ENCODE assay signal across 8 cellular contexts in genomic region chr15:22838292-22839042, GRCh38. TPM values are rescaled to one million over a fixed set of nuclear protein-coding genes. Genes with fewer than 3 reads are reported as not detected.
DNase-seq lines count a peak whose midpoint lies in the region; ATAC-seq and TF ChIP-seq lines count a peak whose summit lies in the region.

Gene NIPA2, plus strand, starts transcription at chr15:22838666. Its CDS starts 13,066 bp downstream, at chr15:22851732.

- 2% methylated on average over 9 of the region's 83 CpGs for whole genome bisulfite sequencing in SK-N-SH (ENCODE audit: low lambda C conversion rate)
- WGBS in suprapubic skin: 0% methylated on average over 3 of the region's 83 CpGs

- POLR2A ChIA-PET in SK-N-SH (lab: Yijun Ruan, JAX): no interaction called here

- H3K9me3 ChIP-seq in SK-N-SH (no peaks in the 10 kb centered on the region), suprapubic skin (no peaks in the 10 kb centered on the region)

- peaks cover 0 to 9% of the 10 kb centered on the region in 2 experiments for H3K36me3 ChIP-seq in SK-N-SH (replicated peaks in 1 of 2; ENCODE audit: control insufficient read depth in 1 of 2, insufficient read depth in 2 of 2, low read length in 1 of 2)
- H3K36me3 ChIP-seq in suprapubic skin: peaks cover 4% of the 10 kb centered on the region

- H3K4me3 ChIP-seq in SK-N-SH (ENCODE audit: low read depth in 2 of 2, low read length in 1 of 2) (peak within 1 kb of the TSS; percentile 77 to 84), suprapubic skin (peak within 1 kb of the TSS; percentile 84)

- ATAC-seq in HG02571 (IDR thresholded peaks at IDR 0.05; ENCODE audit: unreplicated experiment): peak; percentile 79

- H3K9me2 ChIP-seq in SK-N-SH: no peaks in the 10 kb centered on the region

- H2AFZ ChIP-seq in SK-N-SH (ENCODE audit: low read depth): peak within 1 kb of the TSS; percentile 98

- H3K4me2 ChIP-seq in SK-N-SH: peak within 1 kb of the TSS; percentile 74

- TF ChIP-seq CTCF in SK-N-SH (IDR thresholded peaks at IDR 0.05) (no peak), suprapubic skin (IDR thresholded peaks at IDR 0.05) (no peak)

- H3K4me1 ChIP-seq in SK-N-SH (ENCODE audit: control insufficient read depth in 1 of 2, insufficient read depth in 2 of 2, low read depth in 1 of 2, low read length in 1 of 2): peaks cover 0 to 3% of the 10 kb centered on the region in 2 experiments; a peak in 1 of 4 replicates
- H3K4me1 ChIP-seq in suprapubic skin: peaks cover 18% of the 10 kb centered on the region

- CTCF ChIA-PET in SK-N-SH (lab: Yijun Ruan, JAX): no interaction called here

- peak; percentile 32 for TF ChIP-seq RAD21 in SK-N-SH (IDR thresholded peaks at IDR 0.05; ENCODE audit: low read length)

- peaks cover 15% of the 10 kb centered on the region for H4K20me1 ChIP-seq in SK-N-SH (ENCODE audit: insufficient read depth)

- DNase-seq in GM04504 (ENCODE audit: low read depth) (peak; percentile 96), NCI-H1048 (lab: John Stamatoyannopoulos, UW) (peak; percentile 91), SK-N-SH (peak; percentile 98), germinal center (ENCODE audit: low spot score) (peak; percentile 94), nucleus accumbens (lab: John Stamatoyannopoulos, UW) (peak; percentile 72 to 99 (median 96)), suprapubic skin (ENCODE audit: low spot score in 2 of 2) (peak; percentile 99)
- DNase-seq in activated naive CD4-positive, alpha-beta T cell treated with anti-CD3 and anti-CD28 coated beads, Interleukin-2, amount 50 U/mL, for 16 hours: peak; percentile 98

- peaks cover 5% of the 10 kb centered on the region for H3F3A ChIP-seq in SK-N-SH (replicated peaks; ENCODE audit: insufficient read depth)

- peaks cover 49% of the 10 kb centered on the region for H3K79me2 ChIP-seq in SK-N-SH (ENCODE audit: insufficient read depth)

- peak; percentile 50 to 78 for TF ChIP-seq POLR2A in suprapubic skin (IDR thresholded peaks at IDR 0.05)

- H3K27ac ChIP-seq in SK-N-SH (ENCODE audit: low read depth in 2 of 2, low read length in 1 of 2) (peak within 1 kb of the TSS; percentile 89 to 94), suprapubic skin (peak within 1 kb of the TSS; percentile 97)

- H3K9ac ChIP-seq in SK-N-SH: peak within 1 kb of the TSS; percentile 86

- H3K27me3 ChIP-seq in SK-N-SH (ENCODE audit: insufficient read depth) (no peaks in the 10 kb centered on the region), suprapubic skin (no peaks in the 10 kb centered on the region)

- no peak for TF ChIP-seq EP300 in SK-N-SH (IDR thresholded peaks at IDR 0.05; ENCODE audit: borderline replicate concordance in 1 of 2, low read depth in 1 of 2, low read length in 1 of 2)
- TF ChIP-seq EP300 in suprapubic skin (IDR thresholded peaks at IDR 0.05): no peak

TF ChIP-seq in SK-N-SH, 30 proteins besides CTCF, POLR2A, EP300 and RAD21 (continues in another document):
- TF ChIP-seq IRF3 (IDR thresholded peaks at IDR 0.05; ENCODE audit: low read depth, low read length) (no peak), USF1 (IDR thresholded peaks at IDR 0.05; ENCODE audit: borderline replicate concordance, low read depth) (no peak), FOXJ3 (CRISPR knock-in tag; IDR thresholded peaks at IDR 0.05) (no peak), RXRA (IDR thresholded peaks at IDR 0.05; ENCODE audit: borderline replicate concordance, low read depth) (no peak), RFX5 (IDR thresholded peaks at IDR 0.05; ENCODE audit: low read length) (no peak), PBX3 (IDR thresholded peaks at IDR 0.05) (no peak), USF2 (IDR thresholded peaks at IDR 0.05; ENCODE audit: borderline replicate concordance, low read depth, low read length) (no peak), MEF2A (IDR thresholded peaks at IDR 0.05; ENCODE audit: borderline replicate concordance, low read depth) (no peak), TAF1 (IDR thresholded peaks at IDR 0.05; ENCODE audit: borderline replicate concordance, low read depth, low read length) (peak; percentile 57), TEAD4 (IDR thresholded peaks at IDR 0.05; ENCODE audit: borderline replicate concordance, insufficient read depth) (no peak), JUND (IDR thresholded peaks at IDR 0.05) (no peak), YY1 (IDR thresholded peaks at IDR 0.05; ENCODE audit: low read depth) (no peak), FOXM1 (IDR thresholded peaks at IDR 0.05; ENCODE audit: low read depth) (no peak), ELF1 (IDR thresholded peaks at IDR 0.05) (peak; percentile 56), GATA2 (CRISPR knock-in tag; IDR thresholded peaks at IDR 0.05) (no peak), ZBTB33 (IDR thresholded peaks at IDR 0.05; ENCODE audit: borderline replicate concordance, low read depth) (no peak), MXI1 (IDR thresholded peaks at IDR 0.05; ENCODE audit: low read depth, low read length) (no peak; the same call in 1 of the 2 replicates), NFIC (IDR thresholded peaks at IDR 0.05; ENCODE audit: borderline replicate concordance) (peak; percentile 4; the same call in 1 of the 2 replicates), CHD2 (IDR thresholded peaks at IDR 0.05; ENCODE audit: low read length, partially characterized antibody) (peak; percentile 20), TCF12 (IDR thresholded peaks at IDR 0.05) (peak; percentile 30; the same call in 1 of the 2 replicates), FOSL2 (IDR thresholded peaks at IDR 0.05; ENCODE audit: borderline replicate concordance, low read depth) (no peak), MAX (IDR thresholded peaks at IDR 0.05; ENCODE audit: low read depth) (peak; percentile 86), POLR2AphosphoS5 (IDR thresholded peaks at IDR 0.05; ENCODE audit: low read depth, low read length) (peak; percentile 80), RCOR1 (IDR thresholded peaks at IDR 0.05; ENCODE audit: low read length) (no peak), SMC3 (IDR thresholded peaks at IDR 0.05; ENCODE audit: low read depth, low read length) (no peak), NRF1 (IDR thresholded peaks at IDR 0.05; ENCODE audit: low read depth, low read length) (peak; percentile 92), SIN3A (IDR thresholded peaks at IDR 0.05; ENCODE audit: borderline replicate concordance, low read depth, low read length) (no peak; the same call in 1 of the 2 replicates)

RNA-seq across cellular contexts. Expression of gene NIPA2, which starts in this region (rescaled TPM):
- 32.0 and 39.6 TPM in 2 replicates for polyA plus RNA-seq in SK-N-SH (2012; rRNA removed)
- polyA plus RNA-seq in SK-N-SH (2012; cell fraction: cytosol; rRNA removed): 46.5 and 50.5 TPM in 2 replicates
- polyA plus RNA-seq in SK-N-SH (2012; cell fraction: nucleus; rRNA removed): 14.7 and 16.1 TPM in 2 replicates
- 10 to 100 TPM; 22.5 to 36.4 (median 35.2) TPM for total RNA-seq in suprapubic skin

Comparison
In these comparisons a context has a peak if more than half of its experiments do, and no peak if none do; other contexts are left out.
1. Peak in every context shown above with its lines: DNase-seq, ATAC-seq, H3K4me3 ChIP-seq and H3K27ac ChIP-seq.